16 cellular contexts compared by ENCODE assay signal in the genomic region with DNA sequence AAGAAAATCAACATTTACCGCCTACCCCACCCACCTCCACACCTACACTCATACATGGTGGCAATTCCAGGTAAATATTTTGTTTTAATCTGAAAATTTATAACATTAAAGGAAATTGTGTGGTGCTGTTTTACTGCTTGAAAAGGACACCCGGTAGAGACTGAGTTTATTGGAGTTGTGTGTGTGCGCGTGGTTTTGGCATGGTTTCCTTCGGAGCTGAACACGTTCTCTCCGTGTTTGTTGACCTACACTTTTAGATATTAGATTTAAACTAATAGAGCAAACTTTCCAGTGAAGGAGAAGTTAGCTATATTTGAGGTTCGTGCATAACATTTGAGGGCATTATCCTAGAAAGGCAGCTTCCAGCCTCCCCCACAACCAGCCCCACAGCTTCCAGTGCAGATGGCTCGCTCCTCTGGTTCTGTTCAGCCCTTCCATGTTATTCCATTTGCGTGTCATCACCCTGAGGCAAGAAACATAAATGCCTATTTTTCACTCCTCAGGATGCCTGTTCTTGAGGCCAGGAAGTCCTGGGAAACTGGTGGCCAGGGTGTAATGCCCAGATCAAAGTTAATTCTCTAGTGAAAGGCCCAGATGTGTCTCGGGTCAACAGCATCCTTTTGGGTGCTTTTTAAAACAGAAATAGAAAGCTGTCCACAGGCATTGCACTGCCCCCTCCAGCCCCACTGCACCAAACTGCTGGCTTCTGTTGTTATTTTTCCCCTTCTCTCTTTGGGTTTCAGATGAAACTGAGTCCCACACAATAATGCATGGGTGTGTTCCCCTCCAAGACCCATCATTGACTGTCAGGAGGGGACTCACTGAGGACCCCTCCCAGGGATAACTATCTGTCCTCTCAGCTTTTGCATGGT.
DNase-seq lines count a peak whose midpoint lies in the region; ATAC-seq and TF ChIP-seq lines count a peak whose summit lies in the region.
"Had no signal": no experiment of that assay in that cellular context is flagged by ENCODE, and none has a peak within 500 bp of the region (broad histone marks: within the 10 kb centered on the region; RNA-seq: fewer than 3 reads in every experiment).

No MANE protein-coding gene starts in this region.

- H3K27me3 ChIP-seq in tibial nerve = no peaks in the 10 kb centered on the region
- no peaks in the 10 kb centered on the region for H3K27me3 ChIP-seq in uterus
- H3K27me3 ChIP-seq: ascending aorta, heart left ventricle had no signal

- H3K36me3 ChIP-seq in tibial nerve (peaks cover 0 to 12% (median 0%) of the 10 kb centered on the region in 3 donors), uterus (no peaks in the 10 kb centered on the region)
- H3K36me3 ChIP-seq: lower lobe of right lung had no signal

- TF ChIP-seq CTCF in neural crest cell (conservative IDR thresholded peaks at IDR 0.05) = no peak
- no peak for TF ChIP-seq CTCF in tibial nerve (IDR thresholded peaks at IDR 0.05)
- TF ChIP-seq CTCF in uterus (IDR thresholded peaks at IDR 0.05) = no peak

- peaks cover 29% of the 10 kb centered on the region for H3K4me1 Mint-ChIP-seq in neural crest cell

- TF ChIP-seq POLR2A in tibial nerve (IDR thresholded peaks at IDR 0.05) (no peak), uterus (IDR thresholded peaks at IDR 0.05) (no peak)

- H3K4me1 ChIP-seq in tibial nerve (no peaks in the 10 kb centered on the region), uterus (no peaks in the 10 kb centered on the region)
- H3K4me1 ChIP-seq: lower lobe of right lung had no signal

- peaks cover 2% of the 10 kb centered on the region for H3K9me3 Mint-ChIP-seq in neural crest cell
- H3K9me3 Mint-ChIP-seq: endodermal cell had no signal

- no peak overlapping the region for H3K4me3 ChIP-seq in tibial nerve
- no peak overlapping the region for H3K4me3 ChIP-seq in uterus
- H3K4me3 ChIP-seq: ascending aorta, heart left ventricle, lower lobe of right lung had no signal

- peaks cover 20% of the 10 kb centered on the region for H3K36me3 Mint-ChIP-seq in neural crest cell (ENCODE audit: low read depth)

- WGBS in tibial nerve, 2 donors = 76 to 77% methylated on average over 11 of the region's 11 CpGs

- H3K27ac ChIP-seq in tibial nerve (no peak overlapping the region), uterus (no peak overlapping the region)
- H3K27ac ChIP-seq: ascending aorta, heart left ventricle, HL-60, lower lobe of right lung had no signal

- intact Hi-C loops in uterus (cut with DNase I; ENCODE audit: low total_unique reads) = no loop called here

- peak; percentile 30 for DNase-seq in M059J (ENCODE audit: low read depth)
- DNase-seq in neural crest cell (ENCODE audit: low read depth, low spot score) = no peak
- DNase-seq in GM19238 (ENCODE audit: insufficient read length, low spot score) = no peak
- no peak for DNase-seq in tibial nerve (ENCODE audit: low spot score in 2 of 2)
- no peak for DNase-seq in uterus
- no peak for DNase-seq in stimulated activated naive CD4-positive, alpha-beta T cell (lab: John Stamatoyannopoulos, UW)
- DNase-seq: endodermal cell; heart left ventricle; lower lobe of right lung; NCI-H510A; RPMI8226; stimulated activated CD4-positive, alpha-beta T cell treated with anti-CD3 and anti-CD28 coated beads, Interleukin-2, amount 100 ng/mL, for 48 hours had no signal

- no peak for TF ChIP-seq EP300 in tibial nerve (IDR thresholded peaks at IDR 0.05)

- H3K27ac Mint-ChIP-seq in neural crest cell (ENCODE audit: unreplicated experiment) = peak overlapping the region; percentile 65
- H3K27ac Mint-ChIP-seq: endodermal cell had no signal

- no peak overlapping the region for H3K4me3 Mint-ChIP-seq in neural crest cell
- H3K4me3 Mint-ChIP-seq: endodermal cell had no signal

- ATAC-seq in GM18867 (IDR thresholded peaks at IDR 0.05; ENCODE audit: unreplicated experiment) (peak; percentile 48), HG02623 (IDR thresholded peaks at IDR 0.05; ENCODE audit: unreplicated experiment) (peak; percentile 40)
- ATAC-seq: heart left ventricle, lower lobe of right lung had no signal

- no peaks in the 10 kb centered on the region for H3K9me3 ChIP-seq in tibial nerve
- no peaks in the 10 kb centered on the region for H3K9me3 ChIP-seq in uterus
- H3K9me3 ChIP-seq: ascending aorta, heart left ventricle, lower lobe of right lung had no signal

- no peaks in the 10 kb centered on the region for H3K27me3 Mint-ChIP-seq in neural crest cell (ENCODE audit: low read depth)
